In genomic region chr5:180831139-180832080, GRCh38 we compare ENCODE assay signal across 8 cellular contexts.
A peak's percentile ranks its signal among the peaks of the same experiment; 100 is the strongest.
DNase-seq lines count a peak whose midpoint lies in the region; ATAC-seq and TF ChIP-seq lines count a peak whose summit lies in the region.

No MANE protein-coding gene starts in this region.

- peak overlapping the region; percentile 67 to 68 for H3K4me3 ChIP-seq in cardiac fibroblast (replicated peaks in 1 of 2; ENCODE audit: low read depth in 2 of 2, low read length in 2 of 2)

- ATAC-seq in HG02642 (IDR thresholded peaks at IDR 0.05; ENCODE audit: poor library complexity, unreplicated experiment): peak; percentile 74

- peak; percentile 29 to 45 for DNase-seq in NCI-H187 (lab: John Stamatoyannopoulos, UW)
- DNase-seq in NCI-H187 treated with DMSO at 0.1 percent for 48 hours (lab: John Stamatoyannopoulos, UW): no peak
- DNase-seq in NCI-H128 (lab: John Stamatoyannopoulos, UW; ENCODE audit: unreplicated experiment): peak; percentile 25
- DNase-seq in activated CD4-positive, CD25-positive, alpha-beta regulatory T cell (lab: John Stamatoyannopoulos, UW): peak; percentile 51 to 67 (median 55)
- peak; percentile 70 to 79 for DNase-seq in cardiac fibroblast (ENCODE audit: low read depth in 2 of 2)
- peak; percentile 79 for DNase-seq in inferior parietal cortex (ENCODE audit: extremely low spot score)
- DNase-seq in stimulated activated CD4-positive, alpha-beta T cell treated with anti-CD3 and anti-CD28 coated beads, Interleukin-12 subunit alpha, Interleukin-12 subunit beta, amount 100 ng/mL, for 48 hours (ENCODE audit: low read depth in 2 of 3, low spot score in 1 of 3): peak; percentile 52 to 73 (median 63)

- no peak for TF ChIP-seq CTCF in cardiac fibroblast (IDR thresholded peaks at IDR 0.05; ENCODE audit: low read depth, low read length)
